In genomic region chr12:106296179-106296877, GRCh38 we compare ENCODE assay signal across 13 cellular contexts. TPM values are rescaled to one million over a fixed set of nuclear protein-coding genes. Genes with fewer than 3 reads are reported as not detected.
DNase-seq lines count a peak whose midpoint lies in the region; ATAC-seq and TF ChIP-seq lines count a peak whose summit lies in the region.
"Had no signal": no experiment of that assay in that cellular context is flagged by ENCODE, and none has a peak within 500 bp of the region (broad histone marks: within the 10 kb centered on the region; RNA-seq: fewer than 3 reads in every experiment).

No MANE protein-coding gene starts in this region.

- DNase-seq in DMS53 (lab: John Stamatoyannopoulos, UW) = peak; percentile 94
- DNase-seq in PC-3 = peak; percentile 98
- no peak for DNase-seq in mucosa of descending colon
- DNase-seq in NCI-H2171 treated with DMSO at 0.1 percent for 48 hours (lab: John Stamatoyannopoulos, UW) = no peak
- no peak for DNase-seq in NCI-H1694 (lab: John Stamatoyannopoulos, UW)
- DNase-seq: caudate nucleus; NCI-H524 treated with DMSO at 0.1 percent for 48 hours; stimulated activated CD4-positive, alpha-beta T cell treated with anti-CD3 and anti-CD28 coated beads, Interleukin-2, amount 100 ng/mL, for 24 hours; substantia nigra; T-helper 2 cell had no signal

- H3K79me2 ChIP-seq in PC-3 (ENCODE audit: low read length) = no peaks in the 10 kb centered on the region

- no peak overlapping the region for H2AFZ ChIP-seq in PC-3 (ENCODE audit: low read length)

- TF ChIP-seq CTCF in PC-3 (conservative IDR thresholded peaks at IDR 0.05; ENCODE audit: low read depth, low read length) (no peak), mucosa of descending colon (IDR thresholded peaks at IDR 0.05) (no peak)

- H3F3A ChIP-seq in PC-3 (ENCODE audit: low read length, unreplicated experiment) = peaks cover 6% of the 10 kb centered on the region

- CTCF ChIA-PET in PC-3 (lab: Charles Lee) = interaction anchor here (0.5 to 1.6 kb wide), 4 partner anchors 14 to 876 kb away, joined by 3 to 12 read pairs (median 4); partner anchors contain the start of gene POLR3B

- intact Hi-C loops in PC-3 (cut with micrococcal nuclease) = loop anchor here (1.0 to 5.0 kb wide), 2 partner anchors 8 to 661 kb away; partner anchors contain the start of gene TMEM263
- intact Hi-C loops in mucosa of descending colon (cut with DNase I, micrococcal nuclease) = no loop called here

- H3K4me1 ChIP-seq in PC-3 (ENCODE audit: insufficient read depth, low read length) (peaks cover 26% of the 10 kb centered on the region), esophagus (ENCODE audit: control insufficient read depth in 2 of 2, insufficient read depth in 2 of 2, low read length in 1 of 2) (no peaks in the 10 kb centered on the region), mucosa of descending colon (ENCODE audit: low read depth) (peaks cover 9% of the 10 kb centered on the region)

- H3K36me3 ChIP-seq in PC-3 (ENCODE audit: low read depth, low read length) (no peaks in the 10 kb centered on the region), esophagus (ENCODE audit: control insufficient read depth in 2 of 2, insufficient read depth in 2 of 2, low read length in 1 of 2) (no peaks in the 10 kb centered on the region), mucosa of descending colon (ENCODE audit: low read depth) (no peaks in the 10 kb centered on the region)

- peak; percentile 95 for ATAC-seq in PC-3
- peak; percentile 78 for ATAC-seq in mucosa of descending colon
- no peak for ATAC-seq in GM21526 (IDR thresholded peaks at IDR 0.05; ENCODE audit: low FRiP score, unreplicated experiment)
- ATAC-seq in HG03442 (IDR thresholded peaks at IDR 0.05; ENCODE audit: unreplicated experiment) = no peak

- peak overlapping the region; percentile 82 for H3K27ac ChIP-seq in PC-3 (ENCODE audit: low read length)
- peak overlapping the region; percentile 63 to 74 for H3K27ac ChIP-seq in esophagus (ENCODE audit: low read depth in 2 of 2, low read length in 1 of 2)

- POLR2A ChIA-PET in PC-3 (lab: Charles Lee; ENCODE audit: unreplicated experiment) = interaction anchor here (0.5 to 0.6 kb wide), 3 partner anchors 40 to 696 kb away, joined by 3 to 8 read pairs (median 5); no protein-coding TSS in a partner anchor

- WGBS in esophagus, 2 donors = 75 to 81% methylated on average over 8 of the region's 8 CpGs

- H3K9me2 ChIP-seq in PC-3 (replicated peaks; ENCODE audit: low read length) = no peaks in the 10 kb centered on the region

- H3K9me3 ChIP-seq in PC-3 (ENCODE audit: low read length) (no peaks in the 10 kb centered on the region), esophagus (ENCODE audit: control insufficient read depth in 2 of 2, insufficient read depth in 1 of 2, low read depth in 1 of 2, low read length in 1 of 2) (no peaks in the 10 kb centered on the region), mucosa of descending colon (no peaks in the 10 kb centered on the region)

- BruUV-seq in PC-3 (replicated peaks; lab: Mats Ljungman, UMichigan) = TSS peak; percentile 25

- H4K20me1 ChIP-seq in PC-3 (ENCODE audit: low read length) = no peaks in the 10 kb centered on the region

- H3K4me3 ChIP-seq in PC-3 (ENCODE audit: low read length) (no peak overlapping the region), esophagus (ENCODE audit: low read depth in 1 of 2, low read length in 2 of 2) (no peak overlapping the region), mucosa of descending colon (no peak overlapping the region)

- peak overlapping the region; percentile 58 for H3K4me2 ChIP-seq in PC-3 (ENCODE audit: low read length)

- H3K27me3 ChIP-seq in PC-3 (ENCODE audit: low read length) (no peaks in the 10 kb centered on the region), esophagus (ENCODE audit: control insufficient read depth in 1 of 2, insufficient read depth in 2 of 2, low read length in 2 of 2) (no peaks in the 10 kb centered on the region)

- H3K9ac ChIP-seq in PC-3 (ENCODE audit: low read length) = peak overlapping the region; percentile 24

RNA-seq across cellular contexts. Expression of gene TCP11L2, which starts 6.2 kb away (rescaled TPM):
- 10.1 and 12.1 TPM in 2 replicates for total RNA-seq in PC-3 (2014; rRNA removed)
- polyA plus RNA-seq in esophagus = 10 to 100 TPM; 10.6 to 19.4 TPM
- 10 to 100 TPM; 32.1 to 54.5 (median 44.8) TPM for total RNA-seq in mucosa of descending colon

RNA-seq across cellular contexts. Expression of gene CKAP4, which starts 48.5 kb away (rescaled TPM):
- total RNA-seq in PC-3 (2014; rRNA removed) = 76.3 and 99.1 TPM in 2 replicates
- polyA plus RNA-seq in esophagus = 10 to 100 TPM; 19.9 to 54.8 TPM
- total RNA-seq in mucosa of descending colon = 100 to 1,000 TPM in 1 of 3 donors, 10 to 100 TPM in 2; 40.6 to 103 (median 46.8) TPM

Comparison
In these comparisons a context has a peak if more than half of its experiments do, and no peak if none do; other contexts are left out.
1. DNase-seq: peak in DMS53 (single experiment) and PC-3 (single experiment); none in mucosa of descending colon (0 of 3), NCI-H2171 treated with DMSO at 0.1 percent for 48 hours (single experiment) and NCI-H1694 (single experiment).
2. ATAC-seq: peak in PC-3 (single experiment) and mucosa of descending colon (single experiment); none in GM21526 (single experiment) and HG03442 (single experiment).